Comparison of ENCODE assay signal across 16 cellular contexts in genomic region chr11:117182551-117182935, GRCh38. TPM values are rescaled to one million over a fixed set of nuclear protein-coding genes. Genes with fewer than 3 reads are reported as not detected.
A peak's percentile ranks its signal among the peaks of the same experiment; 100 is the strongest.
DNase-seq lines count a peak whose midpoint lies in the region; ATAC-seq and TF ChIP-seq lines count a peak whose summit lies in the region.
"Had no signal": no experiment of that assay in that cellular context is flagged by ENCODE, and none has a peak within 500 bp of the region (broad histone marks: within the 10 kb centered on the region; RNA-seq: fewer than 3 reads in every experiment).

No MANE protein-coding gene starts in this region.

- H3K9me3 ChIP-seq in T-helper 17 cell (ENCODE audit: control insufficient read depth, low read length, poor library complexity, severe bottlenecking): no peaks in the 10 kb centered on the region
- no peaks in the 10 kb centered on the region for H3K9me3 ChIP-seq in stomach

- TF ChIP-seq CTCF in nephron (IDR thresholded peaks at IDR 0.05; ENCODE audit: unreplicated experiment in 3 of 3): no peak
- TF ChIP-seq CTCF in stomach (IDR thresholded peaks at IDR 0.05): no peak

- H3K4me3 ChIP-seq in stomach: no peak overlapping the region
- H3K4me3 ChIP-seq: PC-9 had no signal

- H3K4me1 Mint-ChIP-seq in T-helper 17 cell: peaks cover 27% of the 10 kb centered on the region
- H3K4me1 Mint-ChIP-seq in nephron: peaks cover 26% of the 10 kb centered on the region

- H3K27me3 Mint-ChIP-seq in T-helper 17 cell (no peaks in the 10 kb centered on the region), nephron (ENCODE audit: low read depth) (peaks cover 4% of the 10 kb centered on the region)
- H3K27me3 Mint-ChIP-seq: CD4-positive, alpha-beta memory T cell had no signal

- H3K4me3 Mint-ChIP-seq in T-helper 17 cell: no peak overlapping the region
- peak overlapping the region; percentile 38 to 62 (median 58) for H3K4me3 Mint-ChIP-seq in nephron
- H3K4me3 Mint-ChIP-seq: H9 had no signal

- H3K36me3 ChIP-seq in stomach: peaks cover 25 to 55% (median 42%) of the 10 kb centered on the region in 4 donors

- TF ChIP-seq EP300 in stomach (IDR thresholded peaks at IDR 0.05): no peak

- DNase-seq in cardiac septum (ENCODE audit: low spot score) (peak; percentile 26), Right ventricle myocardium superior (no peak), T-helper 17 cell (no peak), stomach (peak; percentile 24), NCI-H1436 (lab: John Stamatoyannopoulos, UW) (no peak), SKM-1 treated with dmso at 0.1 percent for 144 hours (lab: John Stamatoyannopoulos, UW; ENCODE audit: unreplicated experiment) (no peak)
- DNase-seq: AML-193; CD4-positive, alpha-beta memory T cell; DMS79; MV-4-11; NCI-H1417 treated with DMSO at 0.1 percent for 48 hours; NCI-H226; PC-9 had no signal

- no peaks in the 10 kb centered on the region for H3K9me3 Mint-ChIP-seq in nephron
- H3K9me3 Mint-ChIP-seq: CD4-positive, alpha-beta memory T cell; H9 had no signal

- H3K27ac ChIP-seq in stomach: peak overlapping the region; percentile 42 to 99 (median 75)
- H3K27ac ChIP-seq: PC-9 had no signal

- TF ChIP-seq POLR2A in stomach (IDR thresholded peaks at IDR 0.05): no peak

- H3K27ac Mint-ChIP-seq in T-helper 17 cell (peak overlapping the region; percentile 9), nephron (no peak overlapping the region)
- H3K27ac Mint-ChIP-seq: H9 had no signal

- intact Hi-C loops in cardiac septum (cut with DNase I) (no loop called here), Right ventricle myocardium superior (cut with DNase I) (loop anchor here (5.0 kb wide), 1 partner anchor 40 kb away; no protein-coding TSS in a partner anchor), stomach (cut with DNase I; ENCODE audit: low total_unique reads) (no loop called here)

- H3K27me3 ChIP-seq in stomach: no peaks in the 10 kb centered on the region

- H3K36me3 Mint-ChIP-seq in T-helper 17 cell (ENCODE audit: low read depth): no peaks in the 10 kb centered on the region
- H3K36me3 Mint-ChIP-seq in nephron (ENCODE audit: low read depth): peaks cover 27% of the 10 kb centered on the region

- WGBS in stomach, 5 donors: 68 to 87% (median 76%) methylated on average over 10 of the region's 10 CpGs

- ATAC-seq in Right ventricle myocardium superior (ENCODE audit: poor library complexity) (no peak), T-helper 17 cell (no peak), HG03469 (IDR thresholded peaks at IDR 0.05; ENCODE audit: unreplicated experiment) (no peak)

- peaks cover 67 to 89% (median 81%) of the 10 kb centered on the region in 4 donors for H3K4me1 ChIP-seq in stomach

RNA-seq across cellular contexts. Expression of gene SIDT2, which starts 4.0 kb away (rescaled TPM):
- total RNA-seq in cardiac septum (25.3 TPM), Right ventricle myocardium superior (19.5 TPM), T-helper 17 cell (100 to 1,000 TPM; 106 to 118 TPM), stomach (100 to 1,000 TPM in 3 of 5 donors, 10 to 100 TPM in 2; 15.1 to 310 (median 132) TPM)
- 10 to 100 TPM; 16.9 to 39.4 (median 24.3) TPM for polyA plus RNA-seq in stomach

RNA-seq across cellular contexts. Expression of gene TAGLN, which starts 16.6 kb away (rescaled TPM):
- total RNA-seq in cardiac septum (317 TPM), Right ventricle myocardium superior (91.4 TPM), T-helper 17 cell (1 to 10 TPM; 8.7 to 9.6 TPM), stomach (1,000 to 10,000 TPM in 4 of 5 donors, 100 to 1,000 TPM in 1; 730 to 3,801 (median 2,320) TPM)
- polyA plus RNA-seq in stomach: 1,000 to 10,000 TPM in 2 of 3 donors, 100 to 1,000 TPM in 1; 575 to 2,971 (median 1,072) TPM

RNA-seq across cellular contexts. Expression of gene PAFAH1B2, which starts 38.5 kb away (rescaled TPM):
- total RNA-seq in cardiac septum: 68.9 TPM
- 42.6 TPM for total RNA-seq in Right ventricle myocardium superior
- 10 to 100 TPM; 31.1 to 43.4 TPM for total RNA-seq in T-helper 17 cell
- total RNA-seq in stomach: 100 to 1,000 TPM in 1 of 5 donors, 10 to 100 TPM in 4; 31.9 to 174 (median 63.0) TPM
- 10 to 100 TPM; 14.9 to 30.7 (median 27.5) TPM for polyA plus RNA-seq in stomach

RNA-seq across cellular contexts. Expression of gene PCSK7, which starts 49.3 kb away (rescaled TPM):
- total RNA-seq in cardiac septum (45.5 TPM), Right ventricle myocardium superior (22.3 TPM), T-helper 17 cell (100 to 1,000 TPM; 312 to 355 TPM), stomach (100 to 1,000 TPM in 3 of 5 donors, 10 to 100 TPM in 2; 64.8 to 232 (median 139) TPM)
- 10 to 100 TPM; 14.1 to 23.6 (median 20.4) TPM for polyA plus RNA-seq in stomach

RNA-seq across cellular contexts. Expression of gene RNF214, which starts 49.9 kb away (rescaled TPM):
- total RNA-seq in cardiac septum (27.6 TPM), Right ventricle myocardium superior (19.8 TPM), T-helper 17 cell (10 to 100 TPM; 20.1 to 24.4 TPM), stomach (10 to 100 TPM in 4 of 5 donors, 1 to 10 TPM in 1; 6.7 to 21.6 (median 13.8) TPM)
- 10 to 100 TPM in 1 of 3 donors, 1 to 10 TPM in 2; 6.8 to 11.2 (median 8.0) TPM for polyA plus RNA-seq in stomach

Comparison
In these comparisons a context has a peak if more than half of its experiments do, and no peak if none do; other contexts are left out.
1. DNase-seq: peak in cardiac septum (single experiment) and stomach (single experiment); none in Right ventricle myocardium superior (single experiment), T-helper 17 cell (0 of 3), NCI-H1436 (single experiment) and SKM-1 treated with dmso at 0.1 percent for 144 hours (single experiment).